20 cellular contexts compared by ENCODE assay signal in genomic region chr6:48449002-48449401, GRCh38.
A peak's percentile ranks its signal among the peaks of the same experiment; 100 is the strongest.
DNase-seq lines count a peak whose midpoint lies in the region; FAIRE-seq and TF ChIP-seq lines count a peak whose summit lies in the region.
"Had no signal": no experiment of that assay in that cellular context is flagged by ENCODE, and none has a peak within 500 bp of the region (broad histone marks: within the 10 kb centered on the region; RNA-seq: fewer than 3 reads in every experiment).

No MANE protein-coding gene starts in this region.

- DNase-seq in AG04449 (ENCODE audit: low read depth, low spot score) (no peak), H54 (ENCODE audit: insufficient read length, low spot score) (no peak), amniotic epithelial cell (ENCODE audit: low read depth) (peak; percentile 24), fibroblast of pulmonary artery (ENCODE audit: low read depth) (no peak), GM19238 (ENCODE audit: insufficient read length, low spot score) (no peak), spleen (no peak), cerebellar cortex (ENCODE audit: low spot score) (no peak)
- DNase-seq in CD8-positive, alpha-beta memory T cell, result no peak
- DNase-seq: activated gamma-delta T cell treated with Interleukin-2 at 50 U/mL for 16 hours; aorta; DMS153; dorsolateral prefrontal cortex; naive thymus-derived CD4-positive, alpha-beta T cell; NCI-H1930; NCI-H526 treated with DMSO at 0.1 percent for 48 hours; RPMI8226; stimulated activated CD4-positive, alpha-beta T cell treated with anti-CD3 and anti-CD28 coated beads, Interleukin-1b, Interleukin-23, amount 100 ng/mL, for 48 hours had no signal

- intact Hi-C loops in spleen (cut with DNase I; ENCODE audit: low total_unique reads), result no loop called here

- no peak overlapping the region for H3K27ac Mint-ChIP-seq in CD8-positive, alpha-beta memory T cell
- H3K27ac Mint-ChIP-seq: naive thymus-derived CD4-positive, alpha-beta T cell; T-helper 1 cell treated with Interleukin-12 subunit alpha and Interleukin-12 subunit beta and Interleukin-4 antibody, amounts not matched to agents 30 μg/mL and 1 μg/mL, for 36 hours had no signal

- H3K4me3 Mint-ChIP-seq in CD8-positive, alpha-beta memory T cell, result no peak overlapping the region
- H3K4me3 Mint-ChIP-seq: naive thymus-derived CD4-positive, alpha-beta T cell; T-helper 1 cell treated with Interleukin-12 subunit alpha and Interleukin-12 subunit beta and Interleukin-4 antibody, amounts not matched to agents 30 μg/mL and 1 μg/mL, for 36 hours had no signal

- peaks cover 0 to 41% (median 10%) of the 10 kb centered on the region in 5 donors for H3K9me3 Mint-ChIP-seq in CD8-positive, alpha-beta memory T cell

- H3K4me3 ChIP-seq in AG04449 (ENCODE audit: low read depth, low read length) (no peak overlapping the region), fibroblast of pulmonary artery (replicated peaks; ENCODE audit: low read depth, low read length) (no peak overlapping the region), spleen (no peak overlapping the region)
- H3K4me3 ChIP-seq in CD8-positive, alpha-beta memory T cell (ENCODE audit: low read length), result no peak overlapping the region
- H3K4me3 ChIP-seq: dorsolateral prefrontal cortex, lung had no signal

- no peaks in the 10 kb centered on the region for H3K4me1 ChIP-seq in spleen
- no peaks in the 10 kb centered on the region for H3K4me1 ChIP-seq in CD8-positive, alpha-beta memory T cell (ENCODE audit: insufficient read depth, low read length)

- H3K27me3 ChIP-seq in spleen (replicated peaks in 1 of 7), result no peaks in the 10 kb centered on the region
- no peaks in the 10 kb centered on the region for H3K27me3 ChIP-seq in CD8-positive, alpha-beta memory T cell (ENCODE audit: insufficient read depth, low read length, poor library complexity, severe bottlenecking)
- H3K27me3 ChIP-seq: dorsolateral prefrontal cortex had no signal

- H3K27me3 Mint-ChIP-seq in CD8-positive, alpha-beta memory T cell, result no peaks in the 10 kb centered on the region
- H3K27me3 Mint-ChIP-seq: naive thymus-derived CD4-positive, alpha-beta T cell had no signal

- POLR2A ChIA-PET in AG04449 (lab: Yijun Ruan, JAX), result interaction anchor here (0.5 kb wide), 1 partner anchor 216 kb away, joined by 3 read pairs; no protein-coding TSS in a partner anchor
- POLR2A ChIA-PET in CD8-positive, alpha-beta memory T cell (lab: Charles Lee), result no interaction called here

- TF ChIP-seq CTCF in AG04449 (IDR thresholded peaks at IDR 0.05; ENCODE audit: insufficient read depth, low read length, missing control alignments) (peak; percentile 7), fibroblast of pulmonary artery (IDR thresholded peaks at IDR 0.05; ENCODE audit: low read length, missing control alignments) (peak; percentile 22), spleen (IDR thresholded peaks at IDR 0.05 in 8 of 11, conservative IDR thresholded peaks at IDR 0.05 in 3 of 11) (no peak)

- no peaks in the 10 kb centered on the region for H3K36me3 Mint-ChIP-seq in CD8-positive, alpha-beta memory T cell

- TF ChIP-seq POLR2A in H54 (IDR thresholded peaks at IDR 0.05; ENCODE audit: low read depth, low read length) (no peak), spleen (IDR thresholded peaks at IDR 0.05) (no peak)

- 87 to 96% (median 93%) methylated on average over 2 of the region's 2 CpGs for WGBS in spleen, 5 donors

- CTCF ChIA-PET in AG04449 (lab: Yijun Ruan, JAX), result interaction anchor here (1.2 kb wide), 1 partner anchor 18 kb away, joined by 3 read pairs; no protein-coding TSS in a partner anchor
- CTCF ChIA-PET in CD8-positive, alpha-beta memory T cell (lab: Charles Lee), result no interaction called here

- no peak overlapping the region for H3K27ac ChIP-seq in spleen
- H3K27ac ChIP-seq in CD8-positive, alpha-beta memory T cell (ENCODE audit: low read depth, low read length), result no peak overlapping the region
- H3K27ac ChIP-seq: dorsolateral prefrontal cortex had no signal

- no peaks in the 10 kb centered on the region for H3K36me3 ChIP-seq in spleen
- no peaks in the 10 kb centered on the region for H3K36me3 ChIP-seq in CD8-positive, alpha-beta memory T cell (ENCODE audit: insufficient read depth, low read length)

- H3K9me3 ChIP-seq in spleen, result peaks cover 0 to 28% (median 13%) of the 10 kb centered on the region in 8 donors
- no peaks in the 10 kb centered on the region for H3K9me3 ChIP-seq in CD8-positive, alpha-beta memory T cell (ENCODE audit: low read length)

- no peaks in the 10 kb centered on the region for H3K4me1 Mint-ChIP-seq in CD8-positive, alpha-beta memory T cell
- H3K4me1 Mint-ChIP-seq: naive thymus-derived CD4-positive, alpha-beta T cell had no signal

- peak; percentile 15 for FAIRE-seq in H54 (lab: Jason Lieb, UNC)
- FAIRE-seq: frontal cortex had no signal

Comparison
In these comparisons a context has a peak if more than half of its experiments do, and no peak if none do; other contexts are left out.
1. CTCF ChIP-seq: peak in AG04449 (single experiment) and fibroblast of pulmonary artery (single experiment); none in spleen (0 of 11).